ENCODE assay signal across 1 cellular context in genomic region chr14:24903337-24903736, GRCh38.
TF ChIP-seq lines count a peak whose summit lies in the region.

No MANE protein-coding gene starts in this region.

TF ChIP-seq in A549, 52 proteins besides CTCF, POLR2A, EP300 and RAD21 (continued from another document):
- no peak for TF ChIP-seq RNF2 (IDR thresholded peaks at IDR 0.05; ENCODE audit: borderline replicate concordance, low read depth)
- no peak for TF ChIP-seq SREBF2 (IDR thresholded peaks at IDR 0.05)
